Comparison of ENCODE assay signal across 9 cellular contexts in the genomic region with DNA sequence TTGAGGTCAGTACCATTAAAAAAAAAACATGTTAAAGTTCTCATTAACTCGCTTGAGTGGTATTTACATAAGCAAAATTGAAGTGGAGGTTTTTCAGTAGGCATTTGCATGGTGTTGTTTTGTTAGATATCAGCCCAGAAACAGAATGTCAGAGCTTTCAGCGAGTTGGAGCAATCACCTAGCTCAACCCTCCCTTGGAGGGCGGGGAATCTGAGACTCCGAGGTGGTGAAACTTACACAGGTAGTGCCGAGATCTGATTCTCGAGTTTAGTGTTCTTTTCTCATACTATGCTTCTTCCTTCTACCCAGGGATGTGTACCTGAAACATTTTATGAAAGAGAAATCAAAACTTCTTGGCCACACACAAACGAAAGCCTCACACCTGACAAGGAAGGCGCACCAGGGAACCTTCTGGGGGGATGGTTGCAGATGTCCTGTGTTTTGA. TPM values are rescaled to one million over a fixed set of nuclear protein-coding genes. Genes with fewer than 3 reads are reported as not detected.
A peak's percentile ranks its signal among the peaks of the same experiment; 100 is the strongest.
DNase-seq lines count a peak whose midpoint lies in the region; ATAC-seq and TF ChIP-seq lines count a peak whose summit lies in the region.
"Had no signal": no experiment of that assay in that cellular context is flagged by ENCODE, and none has a peak within 500 bp of the region (broad histone marks: within the 10 kb centered on the region; RNA-seq: fewer than 3 reads in every experiment).

No MANE protein-coding gene starts in this region.

- in situ Hi-C loops in G401 (cut with HindIII; ENCODE audit: low sequenced_read_pairs), result no loop called here

- no peak for TF ChIP-seq CTCF in lower lobe of right lung (IDR thresholded peaks at IDR 0.05)
- no peak for TF ChIP-seq CTCF in WERI-Rb-1 (IDR thresholded peaks at IDR 0.05; ENCODE audit: low read depth, low read length)

- intact Hi-C loops in lower lobe of right lung (cut with DNase I), result no loop called here

- H3K9me3 Mint-ChIP-seq in IgD-negative memory B cell, result no peaks in the 10 kb centered on the region

- H3K36me3 ChIP-seq in lower lobe of right lung, result peaks cover 71% of the 10 kb centered on the region
- H3K36me3 ChIP-seq in WERI-Rb-1, result peaks cover 71% of the 10 kb centered on the region

- DNase-seq in G401 (ENCODE audit: low spot score), result peak; percentile 44
- no peak for DNase-seq in lower lobe of right lung
- no peak for DNase-seq in mucosa of gallbladder (ENCODE audit: low spot score)
- no peak for DNase-seq in GOT3 (lab: John Stamatoyannopoulos, UW)
- no peak for DNase-seq in NCI-H748 treated with DMSO at 0.1 percent for 48 hours (lab: John Stamatoyannopoulos, UW)
- DNase-seq in WERI-Rb-1, result no peak

- peaks cover 80% of the 10 kb centered on the region for H3K4me1 ChIP-seq in lower lobe of right lung

- H3K9me3 ChIP-seq in lower lobe of right lung (no peaks in the 10 kb centered on the region), WERI-Rb-1 (ENCODE audit: severe bottlenecking) (no peaks in the 10 kb centered on the region)
- H3K9me3 ChIP-seq: SJSA1 had no signal

- H3K4me1 Mint-ChIP-seq in IgD-negative memory B cell, result peaks cover 47 to 66% (median 62%) of the 10 kb centered on the region in 3 donors

- H3K27me3 Mint-ChIP-seq in IgD-negative memory B cell, result no peaks in the 10 kb centered on the region

- H3K27ac Mint-ChIP-seq in IgD-negative memory B cell, result peak overlapping the region; percentile 62 to 97 (median 93)

- H3K4me3 ChIP-seq in lower lobe of right lung (peak overlapping the region; percentile 39), WERI-Rb-1 (ENCODE audit: low read depth, low read length) (no peak overlapping the region)
- H3K4me3 ChIP-seq: SJSA1 had no signal

- no peaks in the 10 kb centered on the region for H3K27me3 ChIP-seq in lower lobe of right lung (ENCODE audit: low read depth)
- H3K27me3 ChIP-seq in WERI-Rb-1 (ENCODE audit: insufficient read depth, low read depth, severe bottlenecking), result no peaks in the 10 kb centered on the region
- H3K27me3 ChIP-seq: SJSA1 had no signal

- H3K27ac ChIP-seq in lower lobe of right lung, result peak overlapping the region; percentile 88
- H3K27ac ChIP-seq in WERI-Rb-1, result no peak overlapping the region

- H3K36me3 Mint-ChIP-seq in IgD-negative memory B cell, result peaks cover 14% of the 10 kb centered on the region

- ATAC-seq in GM19455 (IDR thresholded peaks at IDR 0.05; ENCODE audit: unreplicated experiment), result peak; percentile 45
- peak; percentile 47 to 61 for ATAC-seq in lower lobe of right lung

- peak overlapping the region; percentile 62 to 92 (median 77) for H3K4me3 Mint-ChIP-seq in IgD-negative memory B cell

RNA-seq across cellular contexts. Expression of a gene that starts 6.6 kb away (rescaled TPM):
- 48.1 and 58.3 TPM in 2 replicates for total RNA-seq in G401 (2014; rRNA removed; shearing (Covaris generic))
- polyA plus RNA-seq in IgD-negative memory B cell, result 44.4 TPM
- total RNA-seq in lower lobe of right lung (146 TPM), mucosa of gallbladder (71.2 TPM)
